ENCODE assay signal across 18 cellular contexts in the genomic region with DNA sequence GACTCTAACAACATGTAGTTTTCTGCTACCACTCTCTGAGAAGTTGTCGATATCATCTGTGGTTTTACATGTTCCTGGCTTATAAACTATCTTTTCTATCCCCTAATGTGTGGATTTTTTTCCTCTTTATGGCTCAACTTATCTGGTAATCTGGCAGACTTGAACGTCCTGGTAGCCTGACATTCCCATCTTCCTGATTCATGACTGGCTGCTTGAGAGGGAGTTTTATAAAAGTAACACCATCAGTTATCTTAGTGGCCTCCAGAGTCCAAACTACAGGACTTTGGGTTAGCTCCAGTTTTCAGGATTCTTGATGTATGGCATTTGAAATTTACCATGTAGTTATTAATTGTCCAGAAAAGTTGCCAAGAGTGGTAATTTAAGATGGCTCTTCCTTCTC.
DNase-seq lines count a peak whose midpoint lies in the region; ATAC-seq, FAIRE-seq and TF ChIP-seq lines count a peak whose summit lies in the region.
"Had no signal": no experiment of that assay in that cellular context is flagged by ENCODE, and none has a peak within 500 bp of the region (broad histone marks: within the 10 kb centered on the region; RNA-seq: fewer than 3 reads in every experiment).

No MANE protein-coding gene starts in this region.

- 51 to 56% methylated on average over 2 of the region's 2 CpGs for WGBS in GM23248 (ENCODE audit: low coverage in 1 of 2, low lambda C conversion rate in 2 of 2, missing lambda C conversion rate in 2 of 2), 2 experiments

- ATAC-seq in SK-N-SH treated with all-trans-retinoic acid at 6 μM for 48 hours (peak; percentile 31; the same call in 1 of the 3 replicates), GM18498 (IDR thresholded peaks at IDR 0.05; ENCODE audit: unreplicated experiment) (no peak)
- ATAC-seq: CD8-positive, alpha-beta T cell; K562 had no signal

- H3F3A ChIP-seq in GM23248 (ENCODE audit: insufficient read depth) = peaks cover 9% of the 10 kb centered on the region; the same call in 1 of the 2 replicates

- H3K36me3 ChIP-seq in GM23248 (ENCODE audit: low read depth) (no peaks in the 10 kb centered on the region), osteoblast (ENCODE audit: insufficient read depth, low read length) (no peaks in the 10 kb centered on the region)
- no peaks in the 10 kb centered on the region for H3K36me3 ChIP-seq in effector memory CD4-positive, alpha-beta T cell (ENCODE audit: control insufficient read depth, insufficient read depth, low read length)
- H3K36me3 ChIP-seq: BLaER1 treated with 17β-estradiol and CSF1 and Interleukin-3, amounts not matched to agents 10 nM and 100 nM; HAP-1 had no signal

- DNase-seq in GM23248 (no peak), osteoblast (ENCODE audit: insufficient read length, low spot score, missing footprints) (peak; percentile 55), H54 (ENCODE audit: insufficient read length, low spot score) (no peak)
- no peak for DNase-seq in effector memory CD4-positive, alpha-beta T cell
- DNase-seq: Calu3; CD8-positive, alpha-beta T cell; DND-41; IMR-90 had no signal

- no peak overlapping the region for H3K9ac ChIP-seq in GM23248
- H3K9ac ChIP-seq: BLaER1 treated with 17β-estradiol and CSF1 and Interleukin-3, amounts not matched to agents 10 nM and 100 nM had no signal

- H3K79me2 ChIP-seq in GM23248 (ENCODE audit: insufficient read depth) = no peaks in the 10 kb centered on the region
- H3K79me2 ChIP-seq in osteoblast (ENCODE audit: insufficient read depth, low read length) = no peaks in the 10 kb centered on the region

- no peak for TF ChIP-seq CTCF in osteoblast (IDR thresholded peaks at IDR 0.05; ENCODE audit: extremely low read depth, low read depth, low read length)

- no peak for FAIRE-seq in H54 (lab: Jason Lieb, UNC)
- FAIRE-seq: G401.6, GM12891, GM18507, H1, HTR-8/SVneo, K562 had no signal

- H3K4me1 ChIP-seq in GM23248 (ENCODE audit: insufficient read depth) (peaks cover 14% of the 10 kb centered on the region), osteoblast (ENCODE audit: insufficient read depth, low read length) (no peaks in the 10 kb centered on the region)
- no peaks in the 10 kb centered on the region for H3K4me1 ChIP-seq in effector memory CD4-positive, alpha-beta T cell (ENCODE audit: control insufficient read depth, insufficient read depth, low read length, poor library complexity, severe bottlenecking)
- H3K4me1 ChIP-seq: HAP-1 had no signal

- H4K20me1 ChIP-seq in GM23248 (ENCODE audit: insufficient read depth) = no peaks in the 10 kb centered on the region
- no peaks in the 10 kb centered on the region for H4K20me1 ChIP-seq in osteoblast (ENCODE audit: insufficient read depth, low read length)
- H4K20me1 ChIP-seq: BLaER1 treated with 17β-estradiol and CSF1 and Interleukin-3, amounts not matched to agents 10 nM and 100 nM had no signal

- H3K27ac ChIP-seq in GM23248 = no peak overlapping the region
- no peak overlapping the region for H3K27ac ChIP-seq in osteoblast (ENCODE audit: low read depth, low read length)
- no peak overlapping the region for H3K27ac ChIP-seq in effector memory CD4-positive, alpha-beta T cell (ENCODE audit: insufficient read depth, low read length, poor library complexity, severe bottlenecking)
- H3K27ac ChIP-seq: BLaER1 treated with 17β-estradiol and CSF1 and Interleukin-3, amounts not matched to agents 10 nM and 100 nM had no signal

- in situ Hi-C loops in GM23248 (cut with MboI) = no loop called here

- H3K4me2 ChIP-seq in GM23248 (ENCODE audit: unreplicated experiment) (no peak overlapping the region), osteoblast (ENCODE audit: insufficient read depth, low read length) (no peak overlapping the region)
- H3K4me2 ChIP-seq: BLaER1 treated with 17β-estradiol and CSF1 and Interleukin-3, amounts not matched to agents 10 nM and 100 nM had no signal

- H3K4me3 ChIP-seq in GM23248 = no peak overlapping the region
- H3K4me3 ChIP-seq in osteoblast (ENCODE audit: insufficient read depth, low read length) = no peak overlapping the region
- H3K4me3 ChIP-seq in effector memory CD4-positive, alpha-beta T cell (ENCODE audit: insufficient read depth, low read depth, low read length, poor library complexity, severe bottlenecking) = no peak overlapping the region
- H3K4me3 ChIP-seq: BLaER1 treated with 17β-estradiol and CSF1 and Interleukin-3, amounts not matched to agents 10 nM and 100 nM; HAP-1; K562 had no signal

- no peaks in the 10 kb centered on the region for H3K9me2 ChIP-seq in GM23248 (ENCODE audit: insufficient read depth)

- H3K9me3 ChIP-seq in GM23248 (ENCODE audit: low read depth) (no peaks in the 10 kb centered on the region), osteoblast (ENCODE audit: low read depth, low read length) (no peaks in the 10 kb centered on the region)
- H3K9me3 ChIP-seq in effector memory CD4-positive, alpha-beta T cell (ENCODE audit: control insufficient read depth, low read length) = no peaks in the 10 kb centered on the region
- H3K9me3 ChIP-seq: HAP-1 had no signal

- no peak for TF ChIP-seq POLR2A in H54 (IDR thresholded peaks at IDR 0.05; ENCODE audit: low read depth, low read length)

- H3K27me3 ChIP-seq in GM23248 (replicated peaks; ENCODE audit: insufficient read depth) (no peaks in the 10 kb centered on the region), osteoblast (ENCODE audit: insufficient read depth, low read length) (no peaks in the 10 kb centered on the region)
- H3K27me3 ChIP-seq in effector memory CD4-positive, alpha-beta T cell (replicated peaks; ENCODE audit: control insufficient read depth, insufficient read depth, low read length, poor library complexity, severe bottlenecking) = no peaks in the 10 kb centered on the region
- H3K27me3 ChIP-seq: BLaER1 treated with 17β-estradiol and CSF1 and Interleukin-3, amounts not matched to agents 10 nM and 100 nM had no signal

- H2AFZ ChIP-seq in GM23248 (0 out of 2 replicates have a peak overlapping the region, but pooled peaks have one; percentile 10), osteoblast (ENCODE audit: low read length) (no peak overlapping the region)

TF ChIP-seq in SK-N-SH treated with all-trans-retinoic acid at 6 μM for 48 hours, 23 proteins besides CTCF, POLR2A, EP300 and RAD21:
- TF ChIP-seq, protein P1, sequence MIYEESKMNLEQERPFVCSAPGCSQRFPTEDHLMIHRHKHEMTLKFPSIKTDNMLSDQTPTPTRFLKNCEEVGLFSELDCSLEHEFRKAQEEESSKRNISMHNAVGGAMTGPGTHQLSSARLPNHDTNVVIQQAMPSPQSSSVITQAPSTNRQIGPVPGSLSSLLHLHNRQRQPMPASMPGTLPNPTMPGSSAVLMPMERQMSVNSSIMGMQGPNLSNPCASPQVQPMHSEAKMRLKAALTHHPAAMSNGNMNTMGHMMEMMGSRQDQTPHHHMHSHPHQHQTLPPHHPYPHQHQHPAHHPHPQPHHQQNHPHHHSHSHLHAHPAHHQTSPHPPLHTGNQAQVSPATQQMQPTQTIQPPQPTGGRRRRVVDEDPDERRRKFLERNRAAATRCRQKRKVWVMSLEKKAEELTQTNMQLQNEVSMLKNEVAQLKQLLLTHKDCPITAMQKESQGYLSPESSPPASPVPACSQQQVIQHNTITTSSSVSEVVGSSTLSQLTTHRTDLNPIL (CRISPR knock-in tag; IDR thresholded peaks at IDR 0.05; ENCODE audit: low read depth) = no peak
- TF ChIP-seq ISL1 (CRISPR knock-in tag; IDR thresholded peaks at IDR 0.05) = 0 out of 2 replicates have a peak, but pooled peaks have one; percentile 16
